In the genomic region with DNA sequence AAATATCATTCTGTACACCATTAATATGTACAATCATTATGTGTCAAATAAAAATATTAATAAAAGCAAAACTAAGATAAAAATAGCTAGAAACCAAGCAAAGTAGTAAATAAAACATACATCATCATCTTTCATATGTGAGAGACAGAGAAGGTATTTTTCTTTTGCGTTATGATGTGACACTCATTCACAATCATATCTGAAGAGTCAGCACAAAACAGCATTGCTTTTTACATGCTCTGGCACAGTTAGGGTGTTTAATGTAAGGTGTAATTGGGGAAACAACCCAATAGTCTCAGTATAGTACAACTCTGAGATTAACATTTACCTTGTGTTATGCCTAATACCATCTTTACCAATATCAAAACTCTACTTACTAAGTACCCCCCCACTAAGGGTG, we compare ENCODE assay signal across 27 cellular contexts.
"Had no signal": no experiment of that assay in that cellular context is flagged by ENCODE, and none has a peak within 500 bp of the region (broad histone marks: within the 10 kb centered on the region; RNA-seq: fewer than 3 reads in every experiment).

No MANE protein-coding gene starts in this region.

- H3K27me3 ChIP-seq: stomach, suprapubic skin, testis, thyroid gland, tibial artery, tibial nerve, transverse colon, upper lobe of left lung, upper lobe of right lung, uterus, vagina had no signal

- H3K27ac ChIP-seq: stomach, suprapubic skin, testis, thoracic aorta, thyroid gland, tibial artery, tibial nerve, transverse colon, upper lobe of left lung, upper lobe of right lung, uterus, vagina had no signal

- FAIRE-seq: urothelium cell line had no signal

- H3K36me3 ChIP-seq: stomach, suprapubic skin, thoracic aorta, thyroid gland, tibial artery, tibial nerve, transverse colon, upper lobe of left lung, upper lobe of right lung, uterus, vagina had no signal

- H3K4me3 ChIP-seq: stomach, suprapubic skin, testis, thoracic aorta, thyroid gland, tibial artery, tibial nerve, transverse colon, upper lobe of left lung, upper lobe of right lung, uterus, vagina had no signal

- H3K4me1 ChIP-seq: stomach, suprapubic skin, testis, thyroid gland, tibial artery, tibial nerve, transverse colon, upper lobe of left lung, upper lobe of right lung, uterus, vagina had no signal

- DNase-seq: stimulated activated CD4-positive, alpha-beta T cell treated with anti-CD3 and anti-CD28 coated beads, Interleukin-2, amount 100 ng/mL, for 48 hours; stimulated activated CD4-positive, alpha-beta T cell treated with anti-CD3 and anti-CD28 coated beads, Interleukin-4, amount 100 ng/mL, for 1 hour; stimulated activated CD4-positive, alpha-beta T cell treated with anti-CD3 and anti-CD28 coated beads, Interleukin-4, amount 100 ng/mL, for 24 hours; stimulated activated CD4-positive, alpha-beta T cell treated with anti-CD3 and anti-CD28 coated beads, Interleukin-4, amount 100 ng/mL, for 4 hours; stimulated activated CD8-positive, alpha-beta memory T cell treated with anti-CD3 and anti-CD28 coated beads, Interleukin-4, amount 100 ng/mL, for 48 hours; stimulated activated naive B cell treated with anti-CD40 and anti-IgM and Interleukin-4, amounts not matched to agents 10 μg/mL and 1 μg/mL and 100 μg/mL, for 72 hours; stimulated activated naive CD4-positive, alpha-beta T cell; stimulated activated naive CD4-positive, alpha-beta T cell treated with Interleukin-2 at 50 U/mL for 16 hours; stimulated activated naive CD8-positive, alpha-beta T cell treated with anti-CD3 and anti-CD28 coated beads, Interleukin-15, amount 100 ng/mL, for 72 hours; stimulated activated naive CD8-positive, alpha-beta T cell treated with anti-CD3 and anti-CD28 coated beads, Interleukin-15, Interleukin-2, amounts not matched to agents 100 U/mL and 50 U/mL, for 24 hours; stomach; substantia nigra; testis; thyroid gland; tibial artery; transverse colon; trophoblast cell; upper lobe of left lung; upper lobe of right lung; uterus had no signal

- ATAC-seq: stimulated activated effector memory CD8-positive, alpha-beta T cell treated with anti-CD3 and anti-CD28 coated beads, Interleukin-12 subunit alpha, Interleukin-12 subunit beta, amount 100 ng/mL, for 72 hours; stimulated activated memory B cell treated with anti-CD40 and anti-IgM and Interleukin-4, amounts not matched to agents 10 μg/mL and 1 μg/mL and 100 μg/mL, for 72 hours; stimulated activated naive B cell treated with anti-CD40 and anti-IgM and Interleukin-4, amounts not matched to agents 10 μg/mL and 1 μg/mL and 100 μg/mL, for 72 hours; stimulated activated naive CD8-positive, alpha-beta T cell treated with anti-CD3 and anti-CD28 coated beads, Interleukin-15, amount 100 ng/mL, for 72 hours; stimulated activated naive CD8-positive, alpha-beta T cell treated with anti-CD3 and anti-CD28 coated beads, Interleukin-15, Interleukin-2, amounts not matched to agents 100 U/mL and 50 U/mL, for 24 hours; upper lobe of right lung had no signal

- H3K9me3 ChIP-seq: stomach, suprapubic skin, testis, thoracic aorta, thyroid gland, tibial artery, tibial nerve, transverse colon, upper lobe of left lung, upper lobe of right lung, uterus, vagina had no signal
